Comparison of ENCODE assay signal across 22 cellular contexts in the genomic region with DNA sequence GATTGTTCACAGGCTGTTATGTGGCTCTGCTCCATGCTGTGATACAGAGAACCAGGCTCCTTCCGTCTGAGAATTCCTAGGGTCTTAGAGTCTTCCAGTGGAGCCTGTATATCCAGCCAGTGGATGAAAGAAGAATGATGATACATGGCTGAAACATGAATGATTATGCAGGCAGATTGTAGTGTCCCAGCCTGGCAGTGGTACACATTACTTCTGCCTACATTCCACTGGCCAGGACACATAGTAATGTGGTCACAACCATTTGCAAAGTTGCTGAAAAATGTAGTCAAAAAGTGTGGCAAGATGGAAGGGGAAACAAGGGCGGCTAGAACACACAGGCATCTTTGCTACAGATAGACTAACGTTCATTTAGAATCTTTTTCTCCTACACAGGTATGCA. TPM values are rescaled to one million over a fixed set of nuclear protein-coding genes. Genes with fewer than 3 reads are reported as not detected.
A peak's percentile ranks its signal among the peaks of the same experiment; 100 is the strongest.
DNase-seq lines count a peak whose midpoint lies in the region; ATAC-seq, FAIRE-seq and TF ChIP-seq lines count a peak whose summit lies in the region.
"Had no signal": no experiment of that assay in that cellular context is flagged by ENCODE, and none has a peak within 500 bp of the region (broad histone marks: within the 10 kb centered on the region; RNA-seq: fewer than 3 reads in every experiment).

No MANE protein-coding gene starts in this region.

- ATAC-seq in omental fat pad (ENCODE audit: low FRiP score) (peak; percentile 35), GM18502 (IDR thresholded peaks at IDR 0.05; ENCODE audit: poor library complexity, unreplicated experiment) (no peak)
- ATAC-seq: activated T-cell treated with anti-CD3 and anti-CD28 coated beads, Interleukin-2, amount 50 U/mL, for 72 hours had no signal

- H3K36me3 ChIP-seq in tibial nerve, result no peaks in the 10 kb centered on the region
- H3K36me3 ChIP-seq: ascending aorta, colonic mucosa, sigmoid colon had no signal

- TF ChIP-seq CTCF in omental fat pad (IDR thresholded peaks at IDR 0.05) (no peak), tibial nerve (IDR thresholded peaks at IDR 0.05) (no peak)

- TF ChIP-seq POLR2A in tibial nerve (IDR thresholded peaks at IDR 0.05), result no peak

- no peak for TF ChIP-seq EP300 in tibial nerve (IDR thresholded peaks at IDR 0.05)

- H3K4me1 ChIP-seq in tibial nerve, result peaks cover 0 to 8% (median 0%) of the 10 kb centered on the region in 4 donors
- H3K4me1 ChIP-seq: ascending aorta, parathyroid adenoma had no signal

- H3K27ac ChIP-seq in epithelial cell of prostate (peak overlapping the region; percentile 27), tibial nerve (no peak overlapping the region)
- H3K27ac ChIP-seq: ascending aorta, colonic mucosa, parathyroid adenoma, sigmoid colon had no signal

- DNase-seq in ELR (ENCODE audit: low read depth), result peak; percentile 19
- DNase-seq in RKO (ENCODE audit: low spot score), result peak; percentile 4
- DNase-seq in epithelial cell of prostate (ENCODE audit: low read depth, low spot score), result no peak
- no peak for DNase-seq in omental fat pad (ENCODE audit: low spot score)
- no peak for DNase-seq in GM19239 (ENCODE audit: insufficient read length, low spot score)
- DNase-seq in tibial nerve (ENCODE audit: low spot score in 2 of 2), result no peak
- DNase-seq in ureter (ENCODE audit: low spot score), result no peak
- DNase-seq: activated T-cell treated with anti-CD3 and anti-CD28 coated beads, Interleukin-2, amount 50 U/mL, for 72 hours; colonic mucosa; H9; hypothalamus; Karpas-422; kidney glomerular epithelial cell; naive B cell; NCI-H1105 treated with DMSO at 0.1 percent for 48 hours; NCI-H2081 treated with DMSO at 0.1 percent for 48 hours; NCI-H524; sigmoid colon had no signal

- 86 to 87% methylated on average over 3 of the region's 3 CpGs for WGBS in tibial nerve, 2 donors

- H3K27me3 ChIP-seq in tibial nerve, result no peaks in the 10 kb centered on the region
- H3K27me3 ChIP-seq: ascending aorta, colonic mucosa, sigmoid colon had no signal

- no peak for FAIRE-seq in GM19239 (lab: Jason Lieb, UNC)

- H3K9me3 ChIP-seq in tibial nerve, result no peaks in the 10 kb centered on the region
- H3K9me3 ChIP-seq: ascending aorta, colonic mucosa, sigmoid colon had no signal

- no peak overlapping the region for H3K4me3 ChIP-seq in tibial nerve
- H3K4me3 ChIP-seq: ascending aorta, colonic mucosa, sigmoid colon had no signal

RNA-seq across cellular contexts. Expression of gene GBA3, which starts 4.5 kb away (rescaled TPM):
- total RNA-seq in omental fat pad (under 1 TPM in 2 of 4 donors, not detected in 2; 0.47 to 0.56 TPM), tibial nerve (not detected), ureter (0.44 TPM)
- total RNA-seq: activated T-cell treated with anti-CD3 and anti-CD28 coated beads, Interleukin-2, amount 50 U/mL, for 72 hours; ascending aorta; fibroblast of villous mesenchyme; H9 had no signal

Comparison
In these comparisons a context has a peak if more than half of its experiments do, and no peak if none do; other contexts are left out.
1. DNase-seq: peak in ELR (single experiment) and RKO (single experiment); none in epithelial cell of prostate (single experiment), omental fat pad (single experiment), GM19239 (single experiment), tibial nerve (0 of 2) and ureter (single experiment).